Comparison of ENCODE assay signal across 2 cellular contexts in the genomic region with DNA sequence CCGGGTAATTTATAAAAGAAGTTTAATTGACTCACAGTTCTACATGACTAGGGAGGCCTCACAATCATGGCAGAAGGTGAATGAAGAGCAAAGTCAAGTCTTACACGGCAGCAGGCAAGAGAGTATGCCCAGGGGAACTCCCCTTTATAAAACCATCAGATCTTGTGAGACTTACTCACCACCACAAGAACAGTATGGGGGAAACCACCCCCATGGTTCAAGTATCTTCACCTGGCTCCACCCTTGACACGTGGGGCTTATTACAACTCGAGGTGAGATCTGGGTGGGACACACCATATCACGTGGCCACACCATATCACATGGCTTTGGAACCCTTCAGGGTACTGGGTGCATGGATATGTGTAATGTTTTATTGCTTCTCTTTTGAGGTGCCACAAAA.
A peak's percentile ranks its signal among the peaks of the same experiment; 100 is the strongest.
TF ChIP-seq lines count a peak whose summit lies in the region.

No MANE protein-coding gene starts in this region.

TF ChIP-seq in GM23338, 12 proteins besides CTCF, POLR2A, EP300 and RAD21:
- TF ChIP-seq ZNF114 (CRISPR knock-in tag; IDR thresholded peaks at IDR 0.05) (no peak), REST (IDR thresholded peaks at IDR 0.05; ENCODE audit: unreplicated experiment) (no peak), POLR2AphosphoS5 (IDR thresholded peaks at IDR 0.05; ENCODE audit: low read depth) (no peak), EZH2 (IDR thresholded peaks at IDR 0.05; ENCODE audit: low read depth, unreplicated experiment) (no peak), JUNB (IDR thresholded peaks at IDR 0.05; ENCODE audit: unreplicated experiment) (no peak), ZNF462 (CRISPR knock-in tag; IDR thresholded peaks at IDR 0.05) (no peak)
- TF ChIP-seq, protein P1, sequence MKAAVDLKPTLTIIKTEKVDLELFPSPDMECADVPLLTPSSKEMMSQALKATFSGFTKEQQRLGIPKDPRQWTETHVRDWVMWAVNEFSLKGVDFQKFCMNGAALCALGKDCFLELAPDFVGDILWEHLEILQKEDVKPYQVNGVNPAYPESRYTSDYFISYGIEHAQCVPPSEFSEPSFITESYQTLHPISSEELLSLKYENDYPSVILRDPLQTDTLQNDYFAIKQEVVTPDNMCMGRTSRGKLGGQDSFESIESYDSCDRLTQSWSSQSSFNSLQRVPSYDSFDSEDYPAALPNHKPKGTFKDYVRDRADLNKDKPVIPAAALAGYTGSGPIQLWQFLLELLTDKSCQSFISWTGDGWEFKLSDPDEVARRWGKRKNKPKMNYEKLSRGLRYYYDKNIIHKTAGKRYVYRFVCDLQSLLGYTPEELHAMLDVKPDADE (IDR thresholded peaks at IDR 0.05): no peak

TF ChIP-seq in K562, 482 proteins besides CTCF, POLR2A, EP300 and RAD21 (continues in another document):
- TF ChIP-seq MXD1 (CRISPR knock-in tag; IDR thresholded peaks at IDR 0.05; ENCODE audit: borderline replicate concordance, poor library complexity, severe bottlenecking) (no peak), HMG20A (CRISPR knock-in tag; conservative IDR thresholded peaks at IDR 0.05) (no peak), MCM2 (IDR thresholded peaks at IDR 0.05; ENCODE audit: low read depth) (no peak), RAD51 (IDR thresholded peaks at IDR 0.05; ENCODE audit: borderline replicate concordance, low read depth) (peak; percentile 28; the same call in 1 of the 2 replicates), ZBTB8A (IDR thresholded peaks at IDR 0.05; ENCODE audit: partially characterized antibody) (no peak), NFATC3 (IDR thresholded peaks at IDR 0.05) (no peak), ZNF282 (CRISPR knock-in tag; IDR thresholded peaks at IDR 0.05) (no peak), NFYB (IDR thresholded peaks at IDR 0.05; ENCODE audit: extremely low read depth, insufficient read length) (no peak), GATA2 (CRISPR knock-in tag; IDR thresholded peaks at IDR 0.05) (no peak), CEBPZ (IDR thresholded peaks at IDR 0.05; ENCODE audit: borderline replicate concordance, low read depth, low read length) (no peak), ILK (tag; IDR thresholded peaks at IDR 0.05; ENCODE audit: borderline replicate concordance, low read depth) (no peak), NR2C2 (CRISPR knock-in tag; IDR thresholded peaks at IDR 0.05) (no peak), NR2C2 (tag; IDR thresholded peaks at IDR 0.05) (no peak), PHF20 (IDR thresholded peaks at IDR 0.05; ENCODE audit: partially characterized antibody) (no peak), TEAD2 (tag; IDR thresholded peaks at IDR 0.05) (no peak), CBX1 (IDR thresholded peaks at IDR 0.05; ENCODE audit: low read depth) (no peak), FOXJ2 (tag; IDR thresholded peaks at IDR 0.05) (no peak), ARID1B (IDR thresholded peaks at IDR 0.05) (no peak), NR1H2 (CRISPR knock-in tag; IDR thresholded peaks at IDR 0.05) (no peak)
- TF ChIP-seq, protein P2, sequence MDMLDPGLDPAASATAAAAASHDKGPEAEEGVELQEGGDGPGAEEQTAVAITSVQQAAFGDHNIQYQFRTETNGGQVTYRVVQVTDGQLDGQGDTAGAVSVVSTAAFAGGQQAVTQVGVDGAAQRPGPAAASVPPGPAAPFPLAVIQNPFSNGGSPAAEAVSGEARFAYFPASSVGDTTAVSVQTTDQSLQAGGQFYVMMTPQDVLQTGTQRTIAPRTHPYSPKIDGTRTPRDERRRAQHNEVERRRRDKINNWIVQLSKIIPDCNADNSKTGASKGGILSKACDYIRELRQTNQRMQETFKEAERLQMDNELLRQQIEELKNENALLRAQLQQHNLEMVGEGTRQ (CRISPR knock-in tag; IDR thresholded peaks at IDR 0.05): peak; percentile 36; the same call in 1 of the 2 replicates
- TF ChIP-seq, protein P3, sequence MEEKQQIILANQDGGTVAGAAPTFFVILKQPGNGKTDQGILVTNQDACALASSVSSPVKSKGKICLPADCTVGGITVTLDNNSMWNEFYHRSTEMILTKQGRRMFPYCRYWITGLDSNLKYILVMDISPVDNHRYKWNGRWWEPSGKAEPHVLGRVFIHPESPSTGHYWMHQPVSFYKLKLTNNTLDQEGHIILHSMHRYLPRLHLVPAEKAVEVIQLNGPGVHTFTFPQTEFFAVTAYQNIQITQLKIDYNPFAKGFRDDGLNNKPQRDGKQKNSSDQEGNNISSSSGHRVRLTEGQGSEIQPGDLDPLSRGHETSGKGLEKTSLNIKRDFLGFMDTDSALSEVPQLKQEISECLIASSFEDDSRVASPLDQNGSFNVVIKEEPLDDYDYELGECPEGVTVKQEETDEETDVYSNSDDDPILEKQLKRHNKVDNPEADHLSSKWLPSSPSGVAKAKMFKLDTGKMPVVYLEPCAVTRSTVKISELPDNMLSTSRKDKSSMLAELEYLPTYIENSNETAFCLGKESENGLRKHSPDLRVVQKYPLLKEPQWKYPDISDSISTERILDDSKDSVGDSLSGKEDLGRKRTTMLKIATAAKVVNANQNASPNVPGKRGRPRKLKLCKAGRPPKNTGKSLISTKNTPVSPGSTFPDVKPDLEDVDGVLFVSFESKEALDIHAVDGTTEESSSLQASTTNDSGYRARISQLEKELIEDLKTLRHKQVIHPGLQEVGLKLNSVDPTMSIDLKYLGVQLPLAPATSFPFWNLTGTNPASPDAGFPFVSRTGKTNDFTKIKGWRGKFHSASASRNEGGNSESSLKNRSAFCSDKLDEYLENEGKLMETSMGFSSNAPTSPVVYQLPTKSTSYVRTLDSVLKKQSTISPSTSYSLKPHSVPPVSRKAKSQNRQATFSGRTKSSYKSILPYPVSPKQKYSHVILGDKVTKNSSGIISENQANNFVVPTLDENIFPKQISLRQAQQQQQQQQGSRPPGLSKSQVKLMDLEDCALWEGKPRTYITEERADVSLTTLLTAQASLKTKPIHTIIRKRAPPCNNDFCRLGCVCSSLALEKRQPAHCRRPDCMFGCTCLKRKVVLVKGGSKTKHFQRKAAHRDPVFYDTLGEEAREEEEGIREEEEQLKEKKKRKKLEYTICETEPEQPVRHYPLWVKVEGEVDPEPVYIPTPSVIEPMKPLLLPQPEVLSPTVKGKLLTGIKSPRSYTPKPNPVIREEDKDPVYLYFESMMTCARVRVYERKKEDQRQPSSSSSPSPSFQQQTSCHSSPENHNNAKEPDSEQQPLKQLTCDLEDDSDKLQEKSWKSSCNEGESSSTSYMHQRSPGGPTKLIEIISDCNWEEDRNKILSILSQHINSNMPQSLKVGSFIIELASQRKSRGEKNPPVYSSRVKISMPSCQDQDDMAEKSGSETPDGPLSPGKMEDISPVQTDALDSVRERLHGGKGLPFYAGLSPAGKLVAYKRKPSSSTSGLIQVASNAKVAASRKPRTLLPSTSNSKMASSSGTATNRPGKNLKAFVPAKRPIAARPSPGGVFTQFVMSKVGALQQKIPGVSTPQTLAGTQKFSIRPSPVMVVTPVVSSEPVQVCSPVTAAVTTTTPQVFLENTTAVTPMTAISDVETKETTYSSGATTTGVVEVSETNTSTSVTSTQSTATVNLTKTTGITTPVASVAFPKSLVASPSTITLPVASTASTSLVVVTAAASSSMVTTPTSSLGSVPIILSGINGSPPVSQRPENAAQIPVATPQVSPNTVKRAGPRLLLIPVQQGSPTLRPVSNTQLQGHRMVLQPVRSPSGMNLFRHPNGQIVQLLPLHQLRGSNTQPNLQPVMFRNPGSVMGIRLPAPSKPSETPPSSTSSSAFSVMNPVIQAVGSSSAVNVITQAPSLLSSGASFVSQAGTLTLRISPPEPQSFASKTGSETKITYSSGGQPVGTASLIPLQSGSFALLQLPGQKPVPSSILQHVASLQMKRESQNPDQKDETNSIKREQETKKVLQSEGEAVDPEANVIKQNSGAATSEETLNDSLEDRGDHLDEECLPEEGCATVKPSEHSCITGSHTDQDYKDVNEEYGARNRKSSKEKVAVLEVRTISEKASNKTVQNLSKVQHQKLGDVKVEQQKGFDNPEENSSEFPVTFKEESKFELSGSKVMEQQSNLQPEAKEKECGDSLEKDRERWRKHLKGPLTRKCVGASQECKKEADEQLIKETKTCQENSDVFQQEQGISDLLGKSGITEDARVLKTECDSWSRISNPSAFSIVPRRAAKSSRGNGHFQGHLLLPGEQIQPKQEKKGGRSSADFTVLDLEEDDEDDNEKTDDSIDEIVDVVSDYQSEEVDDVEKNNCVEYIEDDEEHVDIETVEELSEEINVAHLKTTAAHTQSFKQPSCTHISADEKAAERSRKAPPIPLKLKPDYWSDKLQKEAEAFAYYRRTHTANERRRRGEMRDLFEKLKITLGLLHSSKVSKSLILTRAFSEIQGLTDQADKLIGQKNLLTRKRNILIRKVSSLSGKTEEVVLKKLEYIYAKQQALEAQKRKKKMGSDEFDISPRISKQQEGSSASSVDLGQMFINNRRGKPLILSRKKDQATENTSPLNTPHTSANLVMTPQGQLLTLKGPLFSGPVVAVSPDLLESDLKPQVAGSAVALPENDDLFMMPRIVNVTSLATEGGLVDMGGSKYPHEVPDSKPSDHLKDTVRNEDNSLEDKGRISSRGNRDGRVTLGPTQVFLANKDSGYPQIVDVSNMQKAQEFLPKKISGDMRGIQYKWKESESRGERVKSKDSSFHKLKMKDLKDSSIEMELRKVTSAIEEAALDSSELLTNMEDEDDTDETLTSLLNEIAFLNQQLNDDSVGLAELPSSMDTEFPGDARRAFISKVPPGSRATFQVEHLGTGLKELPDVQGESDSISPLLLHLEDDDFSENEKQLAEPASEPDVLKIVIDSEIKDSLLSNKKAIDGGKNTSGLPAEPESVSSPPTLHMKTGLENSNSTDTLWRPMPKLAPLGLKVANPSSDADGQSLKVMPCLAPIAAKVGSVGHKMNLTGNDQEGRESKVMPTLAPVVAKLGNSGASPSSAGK (IDR thresholded peaks at IDR 0.05): 0 out of 2 replicates have a peak, but pooled peaks have one; percentile 21
- TF ChIP-seq, protein P4, sequence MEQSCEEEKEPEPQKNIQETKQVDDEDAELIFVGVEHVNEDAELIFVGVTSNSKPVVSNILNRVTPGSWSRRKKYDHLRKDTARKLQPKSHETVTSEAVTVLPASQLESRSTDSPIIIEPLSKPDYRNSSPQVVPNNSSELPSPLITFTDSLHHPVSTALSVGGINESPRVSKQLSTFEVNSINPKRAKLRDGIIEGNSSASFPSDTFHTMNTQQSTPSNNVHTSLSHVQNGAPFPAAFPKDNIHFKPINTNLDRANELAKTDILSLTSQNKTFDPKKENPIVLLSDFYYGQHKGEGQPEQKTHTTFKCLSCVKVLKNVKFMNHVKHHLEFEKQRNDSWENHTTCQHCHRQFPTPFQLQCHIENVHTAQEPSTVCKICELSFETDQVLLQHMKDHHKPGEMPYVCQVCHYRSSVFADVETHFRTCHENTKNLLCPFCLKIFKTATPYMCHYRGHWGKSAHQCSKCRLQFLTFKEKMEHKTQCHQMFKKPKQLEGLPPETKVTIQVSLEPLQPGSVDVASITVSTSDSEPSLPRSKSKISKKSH (CRISPR knock-in tag; IDR thresholded peaks at IDR 0.05): no peak
- TF ChIP-seq, protein P5, sequence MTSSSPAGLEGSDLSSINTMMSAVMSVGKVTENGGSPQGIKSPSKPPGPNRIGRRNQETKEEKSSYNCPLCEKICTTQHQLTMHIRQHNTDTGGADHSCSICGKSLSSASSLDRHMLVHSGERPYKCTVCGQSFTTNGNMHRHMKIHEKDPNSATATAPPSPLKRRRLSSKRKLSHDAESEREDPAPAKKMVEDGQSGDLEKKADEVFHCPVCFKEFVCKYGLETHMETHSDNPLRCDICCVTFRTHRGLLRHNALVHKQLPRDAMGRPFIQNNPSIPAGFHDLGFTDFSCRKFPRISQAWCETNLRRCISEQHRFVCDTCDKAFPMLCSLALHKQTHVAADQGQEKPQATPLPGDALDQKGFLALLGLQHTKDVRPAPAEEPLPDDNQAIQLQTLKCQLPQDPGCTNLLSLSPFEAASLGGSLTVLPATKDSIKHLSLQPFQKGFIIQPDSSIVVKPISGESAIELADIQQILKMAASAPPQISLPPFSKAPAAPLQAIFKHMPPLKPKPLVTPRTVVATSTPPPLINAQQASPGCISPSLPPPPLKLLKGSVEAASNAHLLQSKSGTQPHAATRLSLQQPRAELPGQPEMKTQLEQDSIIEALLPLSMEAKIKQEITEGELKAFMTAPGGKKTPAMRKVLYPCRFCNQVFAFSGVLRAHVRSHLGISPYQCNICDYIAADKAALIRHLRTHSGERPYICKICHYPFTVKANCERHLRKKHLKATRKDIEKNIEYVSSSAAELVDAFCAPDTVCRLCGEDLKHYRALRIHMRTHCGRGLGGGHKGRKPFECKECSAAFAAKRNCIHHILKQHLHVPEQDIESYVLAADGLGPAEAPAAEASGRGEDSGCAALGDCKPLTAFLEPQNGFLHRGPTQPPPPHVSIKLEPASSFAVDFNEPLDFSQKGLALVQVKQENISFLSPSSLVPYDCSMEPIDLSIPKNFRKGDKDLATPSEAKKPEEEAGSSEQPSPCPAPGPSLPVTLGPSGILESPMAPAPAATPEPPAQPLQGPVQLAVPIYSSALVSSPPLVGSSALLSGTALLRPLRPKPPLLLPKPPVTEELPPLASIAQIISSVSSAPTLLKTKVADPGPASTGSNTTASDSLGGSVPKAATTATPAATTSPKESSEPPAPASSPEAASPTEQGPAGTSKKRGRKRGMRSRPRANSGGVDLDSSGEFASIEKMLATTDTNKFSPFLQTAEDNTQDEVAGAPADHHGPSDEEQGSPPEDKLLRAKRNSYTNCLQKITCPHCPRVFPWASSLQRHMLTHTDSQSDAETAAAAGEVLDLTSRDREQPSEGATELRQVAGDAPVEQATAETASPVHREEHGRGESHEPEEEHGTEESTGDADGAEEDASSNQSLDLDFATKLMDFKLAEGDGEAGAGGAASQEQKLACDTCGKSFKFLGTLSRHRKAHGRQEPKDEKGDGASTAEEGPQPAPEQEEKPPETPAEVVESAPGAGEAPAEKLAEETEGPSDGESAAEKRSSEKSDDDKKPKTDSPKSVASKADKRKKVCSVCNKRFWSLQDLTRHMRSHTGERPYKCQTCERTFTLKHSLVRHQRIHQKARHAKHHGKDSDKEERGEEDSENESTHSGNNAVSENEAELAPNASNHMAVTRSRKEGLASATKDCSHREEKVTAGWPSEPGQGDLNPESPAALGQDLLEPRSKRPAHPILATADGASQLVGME (CRISPR knock-in tag; IDR thresholded peaks at IDR 0.05): no peak
